8 cellular contexts compared by ENCODE assay signal in the genomic region with DNA sequence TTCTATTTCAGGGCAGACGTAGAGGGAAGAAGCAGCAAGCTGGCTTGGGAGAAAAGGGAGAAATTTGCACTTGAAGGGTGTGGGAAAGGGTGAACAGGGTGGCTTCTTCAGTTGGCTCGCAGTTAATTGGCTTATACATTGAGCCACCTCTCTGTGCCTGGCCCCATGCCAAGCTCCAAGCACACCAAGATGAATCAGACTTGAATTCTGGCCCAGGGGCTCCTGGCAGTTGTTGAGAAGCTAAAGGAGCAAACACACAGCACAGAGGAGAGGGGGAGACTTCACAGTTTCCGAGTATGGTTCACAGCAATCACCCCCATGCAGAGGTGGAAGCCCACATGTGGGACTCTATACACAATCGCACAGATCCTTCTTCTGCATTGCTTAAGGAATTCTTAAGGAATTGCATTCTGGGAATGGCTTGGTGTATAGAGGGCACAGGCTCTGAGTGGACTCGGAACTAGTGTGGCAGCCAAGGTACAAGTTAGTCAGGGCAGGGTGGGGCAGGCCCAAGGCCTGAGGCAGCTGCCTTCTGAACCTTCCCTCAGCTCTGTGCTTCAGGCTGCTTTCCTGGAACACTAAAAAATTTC. TPM values are rescaled to one million over a fixed set of nuclear protein-coding genes. Genes with fewer than 3 reads are reported as not detected.
DNase-seq lines count a peak whose midpoint lies in the region; ATAC-seq, FAIRE-seq and TF ChIP-seq lines count a peak whose summit lies in the region.

No MANE protein-coding gene starts in this region.

- H3K9me3 Mint-ChIP-seq in HFFc6 (no peaks in the 10 kb centered on the region), nephron (no peaks in the 10 kb centered on the region)

- CTCF ChIA-PET in AG04449 (lab: Yijun Ruan, JAX): no interaction called here

- ATAC-seq in stimulated activated naive CD8-positive, alpha-beta T cell treated with anti-CD3 and anti-CD28 coated beads, Interleukin-15, Interleukin-2, amounts not matched to agents 100 U/mL and 50 U/mL, for 24 hours: peak; percentile 30
- no peak for ATAC-seq in HG03108 (IDR thresholded peaks at IDR 0.05; ENCODE audit: unreplicated experiment)

- DNase-seq in AG04449 (ENCODE audit: low read depth, low spot score) (peak; percentile 62), HFFc6 (peak; percentile 86), RCC 7860 (ENCODE audit: low spot score) (peak; percentile 86), activated T-helper 1 cell treated with Interleukin-2 at 50 U/mL for 16 hours (ENCODE audit: low read depth) (peak; percentile 57), fibroblast of mammary gland (ENCODE audit: low read depth) (peak; percentile 97)
- DNase-seq in stimulated activated naive CD8-positive, alpha-beta T cell treated with anti-CD3 and anti-CD28 coated beads, Interleukin-15, Interleukin-2, amounts not matched to agents 100 U/mL and 50 U/mL, for 24 hours: peak; percentile 87

- TF ChIP-seq CTCF in AG04449 (IDR thresholded peaks at IDR 0.05; ENCODE audit: insufficient read depth, low read length, missing control alignments) (no peak), HFFc6 (IDR thresholded peaks at IDR 0.05) (no peak), fibroblast of mammary gland (conservative IDR thresholded peaks at IDR 0.05; ENCODE audit: control insufficient read depth, insufficient read depth, low read depth, low read length) (no peak), nephron (IDR thresholded peaks at IDR 0.05; ENCODE audit: unreplicated experiment in 3 of 3) (no peak)

- H3K27ac Mint-ChIP-seq in HFFc6: peak overlapping the region; percentile 96
- H3K27ac Mint-ChIP-seq in nephron: peak overlapping the region; percentile 84 to 95 (median 91)

- H3K4me1 Mint-ChIP-seq in HFFc6 (ENCODE audit: low read depth): peaks cover 83% of the 10 kb centered on the region
- peaks cover 64% of the 10 kb centered on the region for H3K4me1 Mint-ChIP-seq in nephron

- peak; percentile 86 for FAIRE-seq in RCC 7860 (lab: Jason Lieb, UNC)

- H3K4me3 ChIP-seq in AG04449 (ENCODE audit: low read depth, low read length) (peak overlapping the region; percentile 85), fibroblast of mammary gland (ENCODE audit: control insufficient read depth, low read depth, low read length) (peak overlapping the region; percentile 98)

- H3K4me3 Mint-ChIP-seq in HFFc6: peak overlapping the region; percentile 95
- peak overlapping the region; percentile 93 to 95 (median 95) for H3K4me3 Mint-ChIP-seq in nephron

- POLR2A ChIA-PET in AG04449 (lab: Yijun Ruan, JAX): interaction anchor here (1.0 to 2.2 kb wide), 2 partner anchors 7 to 73 kb away, joined by 4 to 9 read pairs; partner anchors contain the start of gene EOGT

- peaks cover 1% of the 10 kb centered on the region for H3K27me3 Mint-ChIP-seq in HFFc6 (ENCODE audit: insufficient read depth)
- no peaks in the 10 kb centered on the region for H3K27me3 Mint-ChIP-seq in nephron (ENCODE audit: low read depth)

- peaks cover 13% of the 10 kb centered on the region for H3K36me3 Mint-ChIP-seq in HFFc6 (ENCODE audit: low read depth)
- peaks cover 4% of the 10 kb centered on the region for H3K36me3 Mint-ChIP-seq in nephron (ENCODE audit: low read depth)

RNA-seq across cellular contexts. Expression of gene ARL6IP5, which starts 1.5 kb away (rescaled TPM):
- total RNA-seq in HFFc6 (2021; fragmentation: NEBNext Ultra II Directional; extraction: Animal tissue kit (Norgen Biotek cat#: 25700)): 100 to 1,000 TPM; 108 to 132 (median 119) TPM

RNA-seq across cellular contexts. Expression of gene UBA3, which starts 6.1 kb away (rescaled TPM):
- total RNA-seq in HFFc6 (2021; fragmentation: NEBNext Ultra II Directional; extraction: Animal tissue kit (Norgen Biotek cat#: 25700)): 10 to 100 TPM; 62.1 to 75.4 (median 63.6) TPM

RNA-seq across cellular contexts. Expression of gene TMF1, which starts 34.1 kb away (rescaled TPM):
- total RNA-seq in HFFc6 (2021; fragmentation: NEBNext Ultra II Directional; extraction: Animal tissue kit (Norgen Biotek cat#: 25700)): 10 to 100 TPM; 43.7 to 46.9 (median 45.2) TPM

RNA-seq across cellular contexts. Expression of gene LMOD3, which starts 36.2 kb away (rescaled TPM):
- total RNA-seq in HFFc6 (2021; fragmentation: NEBNext Ultra II Directional; extraction: Animal tissue kit (Norgen Biotek cat#: 25700)): not detected
